Comparison of ENCODE assay signal across 28 cellular contexts in the genomic region with DNA sequence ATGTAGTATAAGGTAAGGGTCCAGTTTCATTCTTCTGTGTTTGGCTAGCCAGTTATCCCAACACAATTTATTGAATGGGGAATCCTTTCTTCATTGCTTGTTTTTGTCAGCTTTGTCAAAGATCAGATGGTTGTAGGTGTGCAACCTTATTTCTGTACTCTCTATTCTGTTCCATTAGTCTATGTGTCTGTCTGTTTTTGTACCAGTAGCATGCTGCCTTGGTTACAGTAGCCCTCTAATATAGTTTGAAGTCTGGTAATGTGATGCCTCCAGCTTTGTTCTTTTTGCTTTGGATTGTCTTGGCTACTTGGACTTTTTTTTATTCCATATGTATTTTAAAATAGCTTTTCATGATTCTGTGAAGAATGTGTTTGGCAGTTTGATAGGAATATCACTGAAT.
"Had no signal": no experiment of that assay in that cellular context is flagged by ENCODE, and none has a peak within 500 bp of the region (broad histone marks: within the 10 kb centered on the region; RNA-seq: fewer than 3 reads in every experiment).

No MANE protein-coding gene starts in this region.

- DNase-seq: activated CD4-positive, alpha-beta memory T cell treated with anti-CD3 and anti-CD28 coated beads for 36 hours; activated CD4-positive, alpha-beta T cell treated with anti-CD3 and anti-CD28 coated beads for 36 hours; activated CD4-positive, alpha-beta T cell treated with anti-CD3 and anti-CD28 coated beads, Interleukin-2, amount 10 ng/mL, durations not matched to agents 24 days and 14 days; activated CD4-positive, CD25-positive, alpha-beta regulatory T cell; activated CD4-positive, CD25-positive, alpha-beta regulatory T cell treated with anti-CD3 and anti-CD28 coated beads, Interleukin-2, amount 50 U/mL, for 72 hours; activated CD8-positive, alpha-beta memory T cell treated with anti-CD3 and anti-CD28 coated beads, Interleukin-2, amount 10 ng/mL, durations not matched to agents 7 days and 5 days; activated CD8-positive, alpha-beta memory T cell treated with anti-CD3 and anti-CD28 coated beads, Interleukin-2, amount 50 U/mL, for 4 hours; activated CD8-positive, alpha-beta T cell treated with anti-CD3 and anti-CD28 coated beads, Interleukin-2, amount 10 ng/mL, durations not matched to agents 7 days and 5 days; activated effector memory CD4-positive, alpha-beta T cell treated with anti-CD3 and anti-CD28 coated beads, Interleukin-2, amount 50 U/mL, for 16 hours; activated naive CD4-positive, alpha-beta T cell treated with anti-CD3 and anti-CD28 coated beads for 36 hours; activated naive CD8-positive, alpha-beta T cell treated with anti-CD3 and anti-CD28 coated beads for 36 hours; activated naive CD8-positive, alpha-beta T cell treated with anti-CD3 and anti-CD28 coated beads, Interleukin-2, amount 50 U/mL, for 24 hours; activated T-cell treated with anti-CD3 and anti-CD28 coated beads, Interleukin-2, amount 50 U/mL, for 1 hour; activated T-cell treated with anti-CD3 and anti-CD28 coated beads, Interleukin-2, amount 50 U/mL, for 48 hours; adrenal gland; amygdala; aorta; dermis blood vessel endothelial cell; effector CD4-positive, alpha-beta T cell; effector memory CD8-positive, alpha-beta T cell; erythroblast; gastrocnemius medialis; glutamatergic neuron; heart left ventricle; T-helper 2 cell had no signal

- H3K36me3 ChIP-seq: adrenal gland, esophagus muscularis mucosa, gastrocnemius medialis, heart left ventricle had no signal

- H3K9me3 ChIP-seq: esophagus muscularis mucosa, gastrocnemius medialis had no signal

- H3K27ac ChIP-seq: adrenal gland, coronary artery, esophagus muscularis mucosa, foreskin keratinocyte, gastrocnemius medialis, heart left ventricle had no signal

- H3K4me1 ChIP-seq: adrenal gland, esophagus muscularis mucosa, foreskin keratinocyte, gastrocnemius medialis, heart left ventricle had no signal

- ATAC-seq: activated CD4-positive, alpha-beta T cell treated with anti-CD3 and anti-CD28 coated beads for 36 hours; activated CD8-positive, alpha-beta memory T cell treated with anti-CD3 and anti-CD28 coated beads, Interleukin-2, amount 10 ng/mL, durations not matched to agents 7 days and 5 days; activated CD8-positive, alpha-beta T cell treated with anti-CD3 and anti-CD28 coated beads, Interleukin-2, amount 10 ng/mL, durations not matched to agents 7 days and 5 days; activated naive CD8-positive, alpha-beta T cell treated with anti-CD3 and anti-CD28 coated beads, Interleukin-2, amount 50 U/mL, for 24 hours; effector memory CD8-positive, alpha-beta T cell; gastrocnemius medialis; heart left ventricle had no signal

- H3K27me3 ChIP-seq: adrenal gland, esophagus muscularis mucosa, foreskin keratinocyte, gastrocnemius medialis, heart left ventricle had no signal

- H3K4me3 ChIP-seq: adrenal gland, coronary artery, esophagus muscularis mucosa, gastrocnemius medialis, heart left ventricle had no signal
